ENCODE assay signal across 10 cellular contexts in the genomic region with DNA sequence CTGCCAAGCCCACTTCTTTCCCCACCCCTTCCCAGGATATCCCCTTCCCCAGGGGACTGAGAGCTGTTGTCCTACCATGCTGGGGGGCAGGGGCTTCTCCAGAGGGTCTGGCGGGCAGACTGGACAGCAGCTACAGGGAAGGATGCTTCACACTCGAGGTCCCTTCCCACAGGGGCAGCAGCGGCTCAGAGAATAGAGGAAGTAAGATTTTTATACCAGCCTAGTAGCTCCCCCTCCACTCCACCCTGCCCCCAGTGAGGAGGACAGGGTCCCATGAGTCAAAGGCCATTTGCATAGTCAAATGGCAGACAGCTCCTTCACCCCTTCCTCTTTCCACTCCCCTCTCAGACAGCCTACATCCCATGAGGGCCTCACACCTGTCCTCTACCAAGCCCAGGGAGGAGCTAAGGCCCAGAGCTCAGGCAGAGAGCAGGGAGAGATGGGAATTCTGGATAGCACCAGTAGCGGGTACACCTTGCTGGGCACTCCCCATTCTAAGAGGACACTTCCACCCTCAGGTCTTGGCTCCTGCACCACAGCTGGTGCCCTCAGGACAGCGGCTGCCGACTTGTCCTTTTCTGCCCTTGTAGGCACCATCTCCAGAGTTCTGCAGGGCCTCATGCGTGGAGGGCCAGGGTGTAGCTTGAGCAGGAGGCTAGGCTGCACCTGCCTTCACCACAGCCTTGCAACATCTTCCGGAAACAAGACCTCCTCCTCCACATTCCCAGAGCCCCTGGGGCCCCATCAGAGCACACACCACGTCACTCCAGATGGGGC. TPM values are rescaled to one million over a fixed set of nuclear protein-coding genes. Genes with fewer than 3 reads are reported as not detected.
A peak's percentile ranks its signal among the peaks of the same experiment; 100 is the strongest.
DNase-seq lines count a peak whose midpoint lies in the region; ATAC-seq and TF ChIP-seq lines count a peak whose summit lies in the region.
"Had no signal": no experiment of that assay in that cellular context is flagged by ENCODE, and none has a peak within 500 bp of the region (broad histone marks: within the 10 kb centered on the region; RNA-seq: fewer than 3 reads in every experiment).

A gene with protein sequence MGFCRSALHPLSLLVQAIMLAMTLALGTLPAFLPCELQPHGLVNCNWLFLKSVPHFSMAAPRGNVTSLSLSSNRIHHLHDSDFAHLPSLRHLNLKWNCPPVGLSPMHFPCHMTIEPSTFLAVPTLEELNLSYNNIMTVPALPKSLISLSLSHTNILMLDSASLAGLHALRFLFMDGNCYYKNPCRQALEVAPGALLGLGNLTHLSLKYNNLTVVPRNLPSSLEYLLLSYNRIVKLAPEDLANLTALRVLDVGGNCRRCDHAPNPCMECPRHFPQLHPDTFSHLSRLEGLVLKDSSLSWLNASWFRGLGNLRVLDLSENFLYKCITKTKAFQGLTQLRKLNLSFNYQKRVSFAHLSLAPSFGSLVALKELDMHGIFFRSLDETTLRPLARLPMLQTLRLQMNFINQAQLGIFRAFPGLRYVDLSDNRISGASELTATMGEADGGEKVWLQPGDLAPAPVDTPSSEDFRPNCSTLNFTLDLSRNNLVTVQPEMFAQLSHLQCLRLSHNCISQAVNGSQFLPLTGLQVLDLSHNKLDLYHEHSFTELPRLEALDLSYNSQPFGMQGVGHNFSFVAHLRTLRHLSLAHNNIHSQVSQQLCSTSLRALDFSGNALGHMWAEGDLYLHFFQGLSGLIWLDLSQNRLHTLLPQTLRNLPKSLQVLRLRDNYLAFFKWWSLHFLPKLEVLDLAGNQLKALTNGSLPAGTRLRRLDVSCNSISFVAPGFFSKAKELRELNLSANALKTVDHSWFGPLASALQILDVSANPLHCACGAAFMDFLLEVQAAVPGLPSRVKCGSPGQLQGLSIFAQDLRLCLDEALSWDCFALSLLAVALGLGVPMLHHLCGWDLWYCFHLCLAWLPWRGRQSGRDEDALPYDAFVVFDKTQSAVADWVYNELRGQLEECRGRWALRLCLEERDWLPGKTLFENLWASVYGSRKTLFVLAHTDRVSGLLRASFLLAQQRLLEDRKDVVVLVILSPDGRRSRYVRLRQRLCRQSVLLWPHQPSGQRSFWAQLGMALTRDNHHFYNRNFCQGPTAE (minus strand): TSS at position 194 of the 777 bp plus-strand sequence. CDS start 116 bp downstream, at position 78.

- TF ChIP-seq CTCF in endothelial cell (IDR thresholded peaks at IDR 0.05; ENCODE audit: unreplicated experiment) (no peak), SK-N-SH (IDR thresholded peaks at IDR 0.05) (no peak)

- no peaks in the 10 kb centered on the region for H4K20me1 ChIP-seq in SK-N-SH (ENCODE audit: insufficient read depth)

- peaks cover 10% of the 10 kb centered on the region for H3K36me3 Mint-ChIP-seq in activated T-cell treated with anti-CD3 and anti-CD28 coated beads, Interleukin-2, amount 50 U/mL, for 4 hours (ENCODE audit: insufficient read depth)
- peaks cover 18% of the 10 kb centered on the region for H3K36me3 Mint-ChIP-seq in endothelial cell (ENCODE audit: low read depth, unreplicated experiment)

- POLR2A ChIA-PET in SK-N-SH (lab: Yijun Ruan, JAX): interaction anchor here (0.6 kb wide), 1 partner anchor 62 kb away, joined by 4 read pairs; a partner anchor contains a TSS

- H3K27me3 ChIP-seq in SK-N-SH (ENCODE audit: insufficient read depth): no peaks in the 10 kb centered on the region
- H3K27me3 ChIP-seq: upper lobe of left lung had no signal

- DNase-seq in activated T-cell treated with anti-CD3 and anti-CD28 coated beads, Interleukin-2, amount 50 U/mL, for 4 hours: no peak
- no peak for DNase-seq in activated T-cell treated with anti-CD3 and anti-CD28 coated beads, Interleukin-2, amount 50 U/mL, for 1 hour
- DNase-seq in NCI-H2171 (lab: John Stamatoyannopoulos, UW) (peak; percentile 2), endothelial cell (ENCODE audit: low spot score) (no peak), SHP77 (lab: John Stamatoyannopoulos, UW) (no peak), SK-N-SH (no peak)
- no peak for DNase-seq in stimulated activated CD4-positive, alpha-beta T cell treated with anti-CD3 and anti-CD28 coated beads, Interleukin-15, amount 100 ng/mL, for 24 hours

- peak within 1 kb of the TSS; percentile 37 for H3K27ac Mint-ChIP-seq in endothelial cell (ENCODE audit: unreplicated experiment)

- no peak within 1 kb of the TSS for H3K4me3 ChIP-seq in SK-N-SH (ENCODE audit: low read depth in 2 of 2, low read length in 1 of 2)
- H3K4me3 ChIP-seq: upper lobe of left lung had no signal

- no peaks in the 10 kb centered on the region for H3K9me3 Mint-ChIP-seq in activated T-cell treated with anti-CD3 and anti-CD28 coated beads, Interleukin-2, amount 50 U/mL, for 4 hours
- no peaks in the 10 kb centered on the region for H3K9me3 Mint-ChIP-seq in endothelial cell (ENCODE audit: unreplicated experiment)

- no peak for TF ChIP-seq RAD21 in SK-N-SH (IDR thresholded peaks at IDR 0.05; ENCODE audit: low read length)

- H3F3A ChIP-seq in SK-N-SH (replicated peaks; ENCODE audit: insufficient read depth): no peaks in the 10 kb centered on the region

- no peak within 1 kb of the TSS for H3K4me2 ChIP-seq in SK-N-SH

- no peaks in the 10 kb centered on the region for H3K9me3 ChIP-seq in SK-N-SH
- H3K9me3 ChIP-seq: upper lobe of left lung had no signal

- H3K27me3 Mint-ChIP-seq in activated T-cell treated with anti-CD3 and anti-CD28 coated beads, Interleukin-2, amount 50 U/mL, for 4 hours (ENCODE audit: low read depth): no peaks in the 10 kb centered on the region
- peaks cover 30% of the 10 kb centered on the region for H3K27me3 Mint-ChIP-seq in endothelial cell (ENCODE audit: unreplicated experiment)

- peak within 1 kb of the TSS; percentile 49 for H3K4me3 Mint-ChIP-seq in activated T-cell treated with anti-CD3 and anti-CD28 coated beads, Interleukin-2, amount 50 U/mL, for 4 hours
- H3K4me3 Mint-ChIP-seq in endothelial cell (ENCODE audit: unreplicated experiment): no peak within 1 kb of the TSS

- H3K4me1 ChIP-seq in SK-N-SH (ENCODE audit: control insufficient read depth in 1 of 2, insufficient read depth in 2 of 2, low read depth in 1 of 2, low read length in 1 of 2): peaks cover 0 to under 1% of the 10 kb centered on the region in 2 experiments; a peak in 1 of 4 replicates

- H3K27ac ChIP-seq in SK-N-SH (ENCODE audit: low read depth in 2 of 2, low read length in 1 of 2): no peak within 1 kb of the TSS
- H3K27ac ChIP-seq: upper lobe of left lung had no signal

- H3K4me1 Mint-ChIP-seq in activated T-cell treated with anti-CD3 and anti-CD28 coated beads, Interleukin-2, amount 50 U/mL, for 4 hours (ENCODE audit: low read depth): peaks cover 62% of the 10 kb centered on the region
- no peaks in the 10 kb centered on the region for H3K4me1 Mint-ChIP-seq in endothelial cell (ENCODE audit: unreplicated experiment)

- no peak for TF ChIP-seq EP300 in SK-N-SH (IDR thresholded peaks at IDR 0.05; ENCODE audit: borderline replicate concordance in 1 of 2, low read depth in 1 of 2, low read length in 1 of 2)

- H3K9me2 ChIP-seq in SK-N-SH: no peaks in the 10 kb centered on the region

- peak; percentile 48 to 54 for ATAC-seq in activated T-cell treated with anti-CD3 and anti-CD28 coated beads, Interleukin-2, amount 50 U/mL, for 4 hours
- peak; percentile 91 for ATAC-seq in HG02678 (IDR thresholded peaks at IDR 0.05; ENCODE audit: unreplicated experiment)

- H3K9ac ChIP-seq in SK-N-SH: no peak within 1 kb of the TSS

- peaks cover 4 to 24% of the 10 kb centered on the region in 2 experiments for H3K36me3 ChIP-seq in SK-N-SH (replicated peaks in 1 of 2; ENCODE audit: control insufficient read depth in 1 of 2, insufficient read depth in 2 of 2, low read length in 1 of 2)

- no peaks in the 10 kb centered on the region for H3K79me2 ChIP-seq in SK-N-SH (ENCODE audit: insufficient read depth)

- no peak within 1 kb of the TSS for H2AFZ ChIP-seq in SK-N-SH (ENCODE audit: low read depth)

- CTCF ChIA-PET in SK-N-SH (lab: Yijun Ruan, JAX): interaction anchor here (1.2 to 16.1 kb wide), 5 partner anchors 8 to 223 kb away, joined by 3 to 257 read pairs (median 57); a partner anchor contains a TSS

- 87% methylated on average over 5 of the region's 9 CpGs for WGBS in SK-N-SH (ENCODE audit: low lambda C conversion rate)

TF ChIP-seq in SK-N-SH, 30 proteins besides CTCF, POLR2A, EP300 and RAD21 (continues in another document):
- TF ChIP-seq JUND (IDR thresholded peaks at IDR 0.05) (no peak), TEAD4 (IDR thresholded peaks at IDR 0.05; ENCODE audit: borderline replicate concordance, insufficient read depth) (no peak), MXI1 (IDR thresholded peaks at IDR 0.05; ENCODE audit: low read depth, low read length) (no peak), FOXJ3 (CRISPR knock-in tag; IDR thresholded peaks at IDR 0.05) (no peak), GATA2 (CRISPR knock-in tag; IDR thresholded peaks at IDR 0.05) (no peak), FOSL2 (IDR thresholded peaks at IDR 0.05; ENCODE audit: borderline replicate concordance, low read depth) (no peak), GABPA (IDR thresholded peaks at IDR 0.05; ENCODE audit: low read depth) (no peak)
- TF ChIP-seq, protein P1, sequence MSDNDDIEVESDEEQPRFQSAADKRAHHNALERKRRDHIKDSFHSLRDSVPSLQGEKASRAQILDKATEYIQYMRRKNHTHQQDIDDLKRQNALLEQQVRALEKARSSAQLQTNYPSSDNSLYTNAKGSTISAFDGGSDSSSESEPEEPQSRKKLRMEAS (IDR thresholded peaks at IDR 0.05; ENCODE audit: low read depth): no peak

RNA-seq across cellular contexts. Expression of the gene that starts here (rescaled TPM):
- total RNA-seq in activated T-cell treated with anti-CD3 and anti-CD28 coated beads, Interleukin-2, amount 50 U/mL, for 4 hours: under 1 TPM in 1 of 3 donors, not detected in 2; 0.18 TPM
- not detected for total RNA-seq in endothelial cell (ENCODE audit: unreplicated experiment)
- polyA plus RNA-seq in SK-N-SH (2012; rRNA removed): 0.12 TPM in 1 of 2 replicates, not detected in the other
- polyA plus RNA-seq in SK-N-SH (2012; cell fraction: cytosol; rRNA removed): not detected in 2 replicates
- polyA plus RNA-seq in SK-N-SH (2012; cell fraction: nucleus; rRNA removed): 0.31 and 0.38 TPM in 2 replicates
- total RNA-seq: lung microvascular endothelial cell had no signal

Comparison
In these comparisons a context has a peak if more than half of its experiments do, and no peak if none do; other contexts are left out.
1. Peak in ATAC-seq in activated T-cell treated with anti-CD3 and anti-CD28 coated beads, Interleukin-2, amount 50 U/mL, for 4 hours; RNA of the gene not detected or under 1 TPM.